8 cellular contexts compared by ENCODE assay signal in genomic region chr7:29987083-29987482, GRCh38. TPM values are rescaled to one million over a fixed set of nuclear protein-coding genes. Genes with fewer than 3 reads are reported as not detected.
DNase-seq lines count a peak whose midpoint lies in the region; ATAC-seq and TF ChIP-seq lines count a peak whose summit lies in the region.

No MANE protein-coding gene starts in this region.

- TF ChIP-seq POLR2A in breast epithelium (IDR thresholded peaks at IDR 0.05): no peak

- H3K4me1 ChIP-seq in breast epithelium: no peaks in the 10 kb centered on the region

- CTCF ChIA-PET in MCF 10A (lab: Yijun Ruan, JAX): no interaction called here

- no peaks in the 10 kb centered on the region for H3K9me3 ChIP-seq in breast epithelium

- H3K27me3 ChIP-seq in breast epithelium (no peaks in the 10 kb centered on the region), kidney epithelial cell (ENCODE audit: control insufficient read depth, insufficient read depth, low read length) (no peaks in the 10 kb centered on the region)

- H3K4me3 ChIP-seq in breast epithelium (no peak overlapping the region), kidney epithelial cell (ENCODE audit: low read depth, low read length) (no peak overlapping the region)

- no peak for ATAC-seq in HG02973 (IDR thresholded peaks at IDR 0.05; ENCODE audit: unreplicated experiment)
- ATAC-seq in stimulated activated naive CD8-positive, alpha-beta T cell treated with anti-CD3 and anti-CD28 coated beads, Interleukin-15, Interleukin-2, amounts not matched to agents 100 U/mL and 50 U/mL, for 24 hours: no peak
- no peak for ATAC-seq in HG02840 (IDR thresholded peaks at IDR 0.05; ENCODE audit: low FRiP score, unreplicated experiment)

- H3K27ac Mint-ChIP-seq in MCF 10A (ENCODE audit: low read depth, unreplicated experiment): peak overlapping the region; percentile 89
- H3K27ac Mint-ChIP-seq in activated T-helper 2 cell treated with anti-CD3 and anti-CD28 coated beads, Interferon-gamma antibody, Interleukin-2, Interleukin-4, amounts not matched to agents 10 μg/mL and 5 μg/mL and 100 μg/mL, durations not matched to agents 14 hours and 24 hours and 36 hours: no peak overlapping the region

- H3K36me3 ChIP-seq in breast epithelium (no peaks in the 10 kb centered on the region), kidney epithelial cell (ENCODE audit: control insufficient read depth, insufficient read depth, low read length) (peaks cover 2% of the 10 kb centered on the region)

- TF ChIP-seq CTCF in MCF 10A (IDR thresholded peaks at IDR 0.05; ENCODE audit: unreplicated experiment): no peak
- TF ChIP-seq CTCF in breast epithelium (IDR thresholded peaks at IDR 0.05): no peak
- TF ChIP-seq CTCF in kidney epithelial cell (IDR thresholded peaks at IDR 0.05; ENCODE audit: insufficient read depth, low read length, poor library complexity, severe bottlenecking): no peak

- no peaks in the 10 kb centered on the region for H3K9me3 Mint-ChIP-seq in MCF 10A (ENCODE audit: unreplicated experiment)
- H3K9me3 Mint-ChIP-seq in activated T-helper 2 cell treated with anti-CD3 and anti-CD28 coated beads, Interferon-gamma antibody, Interleukin-2, Interleukin-4, amounts not matched to agents 10 μg/mL and 5 μg/mL and 100 μg/mL, durations not matched to agents 14 hours and 24 hours and 36 hours: no peaks in the 10 kb centered on the region

- H3K27me3 Mint-ChIP-seq in MCF 10A (ENCODE audit: insufficient read depth, unreplicated experiment): no peaks in the 10 kb centered on the region
- H3K27me3 Mint-ChIP-seq in activated T-helper 2 cell treated with anti-CD3 and anti-CD28 coated beads, Interferon-gamma antibody, Interleukin-2, Interleukin-4, amounts not matched to agents 10 μg/mL and 5 μg/mL and 100 μg/mL, durations not matched to agents 14 hours and 24 hours and 36 hours (ENCODE audit: low read depth): peaks cover 55% of the 10 kb centered on the region

- intact Hi-C loops in MCF 10A (cut with micrococcal nuclease): no loop called here
- intact Hi-C loops in breast epithelium (cut with DNase I; ENCODE audit: low total_unique reads): no loop called here
- intact Hi-C loops in activated T-helper 2 cell treated with anti-CD3 and anti-CD28 coated beads, Interferon-gamma antibody, Interleukin-2, Interleukin-4, amounts not matched to agents 10 μg/mL and 5 μg/mL and 100 μg/mL, durations not matched to agents 14 hours and 24 hours and 36 hours (cut with micrococcal nuclease): loop anchor here (5.0 kb wide), 1 partner anchor 40 kb away; the partner anchor contains the start of genes FKBP14 and PLEKHA8

- no peaks in the 10 kb centered on the region for H3K36me3 Mint-ChIP-seq in MCF 10A (ENCODE audit: insufficient read depth, unreplicated experiment)
- H3K36me3 Mint-ChIP-seq in activated T-helper 2 cell treated with anti-CD3 and anti-CD28 coated beads, Interferon-gamma antibody, Interleukin-2, Interleukin-4, amounts not matched to agents 10 μg/mL and 5 μg/mL and 100 μg/mL, durations not matched to agents 14 hours and 24 hours and 36 hours (ENCODE audit: low read depth): no peaks in the 10 kb centered on the region

- no TSS peak for BruUV-seq in MCF 10A (replicated peaks; lab: Mats Ljungman, UMichigan)

- peak; percentile 3 for DNase-seq in MCF 10A (ENCODE audit: unreplicated experiment)
- no peak for DNase-seq in breast epithelium (ENCODE audit: low spot score in 2 of 2)
- peak; percentile 10 for DNase-seq in kidney epithelial cell (ENCODE audit: low read depth)
- DNase-seq in activated T-helper 2 cell treated with anti-CD3 and anti-CD28 coated beads, Interferon-gamma antibody, Interleukin-2, Interleukin-4, amounts not matched to agents 10 μg/mL and 5 μg/mL and 100 μg/mL, durations not matched to agents 14 hours and 24 hours and 36 hours (ENCODE audit: low spot score): no peak
- DNase-seq in stimulated activated naive CD8-positive, alpha-beta T cell treated with anti-CD3 and anti-CD28 coated beads, Interleukin-15, Interleukin-2, amounts not matched to agents 100 U/mL and 50 U/mL, for 24 hours: no peak

- peaks cover 22% of the 10 kb centered on the region for H3K4me1 Mint-ChIP-seq in MCF 10A (ENCODE audit: insufficient read depth, unreplicated experiment)
- peaks cover 6% of the 10 kb centered on the region for H3K4me1 Mint-ChIP-seq in activated T-helper 2 cell treated with anti-CD3 and anti-CD28 coated beads, Interferon-gamma antibody, Interleukin-2, Interleukin-4, amounts not matched to agents 10 μg/mL and 5 μg/mL and 100 μg/mL, durations not matched to agents 14 hours and 24 hours and 36 hours (ENCODE audit: low read depth)

- POLR2A ChIA-PET in MCF 10A (lab: Yijun Ruan, JAX): interaction anchor here (1.0 to 1.9 kb wide), 3 partner anchors 9 to 41 kb away, joined by 3 to 40 read pairs (median 5); partner anchors contain the start of genes FKBP14 and PLEKHA8

- H3K4me3 Mint-ChIP-seq in MCF 10A (ENCODE audit: unreplicated experiment): no peak overlapping the region
- no peak overlapping the region for H3K4me3 Mint-ChIP-seq in activated T-helper 2 cell treated with anti-CD3 and anti-CD28 coated beads, Interferon-gamma antibody, Interleukin-2, Interleukin-4, amounts not matched to agents 10 μg/mL and 5 μg/mL and 100 μg/mL, durations not matched to agents 14 hours and 24 hours and 36 hours (ENCODE audit: low read depth)

- peak overlapping the region in 1 of 2 donors; percentile 94 for H3K27ac ChIP-seq in breast epithelium
- peak overlapping the region; percentile 85 for H3K27ac ChIP-seq in angular gyrus (ENCODE audit: low read depth, low read length)

RNA-seq across cellular contexts. Expression of gene SCRN1, which starts 2.5 kb away (rescaled TPM):
- total RNA-seq in MCF 10A (2022) (30.2 and 36.5 TPM in 2 replicates), breast epithelium (10 to 100 TPM; 25.9 to 32.0 (median 31.5) TPM), kidney epithelial cell (79.6 and 91.3 TPM in 2 replicates)
- 0.74 and 0.82 TPM in 2 replicates for total RNA-seq in activated T-helper 2 cell treated with anti-CD3 and anti-CD28 coated beads, Interferon-gamma antibody, Interleukin-2, Interleukin-4, amounts not matched to agents 10 μg/mL and 5 μg/mL and 100 μg/mL, durations not matched to agents 14 hours and 24 hours and 36 hours

RNA-seq across cellular contexts. Expression of gene FKBP14, which starts 39.4 kb away (rescaled TPM):
- total RNA-seq in MCF 10A (2022) (39.8 and 49.8 TPM in 2 replicates), breast epithelium (10 to 100 TPM in 1 of 3 donors, 1 to 10 TPM in 2; 3.8 to 13.0 (median 9.5) TPM), kidney epithelial cell (13.9 and 17.0 TPM in 2 replicates)
- total RNA-seq in activated T-helper 2 cell treated with anti-CD3 and anti-CD28 coated beads, Interferon-gamma antibody, Interleukin-2, Interleukin-4, amounts not matched to agents 10 μg/mL and 5 μg/mL and 100 μg/mL, durations not matched to agents 14 hours and 24 hours and 36 hours: 8.0 and 10.0 TPM in 2 replicates

RNA-seq across cellular contexts. Expression of gene PLEKHA8, which starts 41.1 kb away (rescaled TPM):
- total RNA-seq in MCF 10A (2022) (12.0 and 16.2 TPM in 2 replicates), breast epithelium (10 to 100 TPM in 2 of 3 donors, 1 to 10 TPM in 1; 7.5 to 15.1 (median 14.0) TPM), kidney epithelial cell (20.7 and 22.7 TPM in 2 replicates)
- total RNA-seq in activated T-helper 2 cell treated with anti-CD3 and anti-CD28 coated beads, Interferon-gamma antibody, Interleukin-2, Interleukin-4, amounts not matched to agents 10 μg/mL and 5 μg/mL and 100 μg/mL, durations not matched to agents 14 hours and 24 hours and 36 hours: 10.9 and 11.9 TPM in 2 replicates

Comparison
In these comparisons a context has a peak if more than half of its experiments do, and no peak if none do; other contexts are left out.
1. DNase-seq: peak in MCF 10A (single experiment) and kidney epithelial cell (single experiment); none in breast epithelium (0 of 2), activated T-helper 2 cell treated with anti-CD3 and anti-CD28 coated beads, Interferon-gamma antibody, Interleukin-2, Interleukin-4, amounts not matched to agents 10 μg/mL and 5 μg/mL and 100 μg/mL, durations not matched to agents 14 hours and 24 hours and 36 hours (single experiment) and stimulated activated naive CD8-positive, alpha-beta T cell treated with anti-CD3 and anti-CD28 coated beads, Interleukin-15, Interleukin-2, amounts not matched to agents 100 U/mL and 50 U/mL, for 24 hours (single experiment).
2. RNA of gene SCRN1, which starts 2.5 kb away (total RNA-seq): 79.6 to 91.3 TPM in kidney epithelial cell, 25.9 to 32.0 TPM in breast epithelium and 30.2 to 36.5 TPM in MCF 10A; 0.74 to 0.82 TPM in activated T-helper 2 cell treated with anti-CD3 and anti-CD28 coated beads, Interferon-gamma antibody, Interleukin-2, Interleukin-4, amounts not matched to agents 10 μg/mL and 5 μg/mL and 100 μg/mL, durations not matched to agents 14 hours and 24 hours and 36 hours; every median in the first group is over 10 times any median in the second.